10 cellular contexts compared by ENCODE assay signal in genomic region chr2:96117701-96118588, GRCh38. TPM values are rescaled to one million over a fixed set of nuclear protein-coding genes. Genes with fewer than 3 reads are reported as not detected.
DNase-seq lines count a peak whose midpoint lies in the region; ATAC-seq and TF ChIP-seq lines count a peak whose summit lies in the region.
"Had no signal": no experiment of that assay in that cellular context is flagged by ENCODE, and none has a peak within 500 bp of the region (broad histone marks: within the 10 kb centered on the region; RNA-seq: fewer than 3 reads in every experiment).

No MANE protein-coding gene starts in this region.

- H3K27me3 Mint-ChIP-seq in Calu3 (ENCODE audit: unreplicated experiment) (peaks cover 81% of the 10 kb centered on the region), naive B cell (peaks cover 11 to 61% (median 56%) of the 10 kb centered on the region in 3 donors)
- H3K27me3 Mint-ChIP-seq in activated T-helper 2 cell treated with anti-CD3 and anti-CD28 coated beads, Interferon-gamma antibody, Interleukin-2, Interleukin-4, amounts not matched to agents 10 μg/mL and 5 μg/mL and 100 μg/mL, durations not matched to agents 14 hours and 24 hours and 36 hours (ENCODE audit: low read depth) = peaks cover 42% of the 10 kb centered on the region

- CTCF ChIA-PET in Calu3 (lab: Charles Lee) = interaction anchor here (1.3 to 2.2 kb wide), 2 partner anchors 14 to 125 kb away, joined by 5 to 11 read pairs; no protein-coding TSS in a partner anchor

- H3K4me3 ChIP-seq in H7 (ENCODE audit: insufficient read depth, low read depth, low read length) = no peak overlapping the region

- no peaks in the 10 kb centered on the region for H3K9me3 Mint-ChIP-seq in Calu3 (ENCODE audit: low read depth, unreplicated experiment)
- H3K9me3 Mint-ChIP-seq in activated T-helper 2 cell treated with anti-CD3 and anti-CD28 coated beads, Interferon-gamma antibody, Interleukin-2, Interleukin-4, amounts not matched to agents 10 μg/mL and 5 μg/mL and 100 μg/mL, durations not matched to agents 14 hours and 24 hours and 36 hours = no peaks in the 10 kb centered on the region
- H3K9me3 Mint-ChIP-seq in naive B cell = no peaks in the 10 kb centered on the region

- intact Hi-C loops in Calu3 (cut with micrococcal nuclease; ENCODE audit: unreplicated experiment) = no loop called here
- intact Hi-C loops in activated T-helper 2 cell treated with anti-CD3 and anti-CD28 coated beads, Interferon-gamma antibody, Interleukin-2, Interleukin-4, amounts not matched to agents 10 μg/mL and 5 μg/mL and 100 μg/mL, durations not matched to agents 14 hours and 24 hours and 36 hours (cut with micrococcal nuclease) = loop anchor here (2.0 to 5.0 kb wide), 2 partner anchors 111 to 125 kb away; no protein-coding TSS in a partner anchor

- H3K27ac Mint-ChIP-seq in Calu3 (ENCODE audit: unreplicated experiment) (no peak overlapping the region), naive B cell (peak overlapping the region in 2 of 6 donors; percentile 56 to 95)
- no peak overlapping the region for H3K27ac Mint-ChIP-seq in activated T-helper 2 cell treated with anti-CD3 and anti-CD28 coated beads, Interferon-gamma antibody, Interleukin-2, Interleukin-4, amounts not matched to agents 10 μg/mL and 5 μg/mL and 100 μg/mL, durations not matched to agents 14 hours and 24 hours and 36 hours

- peaks cover 16% of the 10 kb centered on the region for H3K36me3 Mint-ChIP-seq in Calu3 (ENCODE audit: insufficient read depth, unreplicated experiment)
- no peaks in the 10 kb centered on the region for H3K36me3 Mint-ChIP-seq in activated T-helper 2 cell treated with anti-CD3 and anti-CD28 coated beads, Interferon-gamma antibody, Interleukin-2, Interleukin-4, amounts not matched to agents 10 μg/mL and 5 μg/mL and 100 μg/mL, durations not matched to agents 14 hours and 24 hours and 36 hours (ENCODE audit: low read depth)
- no peaks in the 10 kb centered on the region for H3K36me3 Mint-ChIP-seq in naive B cell

- no peak for ATAC-seq in naive B cell (ENCODE audit: low read depth in 2 of 2)
- no peak for ATAC-seq in HG03432 (IDR thresholded peaks at IDR 0.05; ENCODE audit: unreplicated experiment)
- no peak for ATAC-seq in GM21367 (IDR thresholded peaks at IDR 0.05; ENCODE audit: unreplicated experiment)

- BruUV-seq in Calu3 (replicated peaks; lab: Mats Ljungman, UMichigan) = no TSS peak

- TF ChIP-seq CTCF in Calu3 (IDR thresholded peaks at IDR 0.05; ENCODE audit: unreplicated experiment) = peak; percentile 30

- DNase-seq in Calu3 = peak; percentile 53
- peak; percentile 84 for DNase-seq in H7
- DNase-seq in activated T-helper 2 cell treated with anti-CD3 and anti-CD28 coated beads, Interferon-gamma antibody, Interleukin-2, Interleukin-4, amounts not matched to agents 10 μg/mL and 5 μg/mL and 100 μg/mL, durations not matched to agents 14 hours and 24 hours and 36 hours (ENCODE audit: low spot score) = no peak
- no peak for DNase-seq in naive B cell
- no peak for DNase-seq in NCI-H1048 (lab: John Stamatoyannopoulos, UW)
- no peak for DNase-seq in NK-92 (lab: John Stamatoyannopoulos, UW; ENCODE audit: unreplicated experiment)
- DNase-seq: NCI-H187 had no signal

- H3K4me1 Mint-ChIP-seq in Calu3 (ENCODE audit: low read depth, unreplicated experiment) (no peaks in the 10 kb centered on the region), naive B cell (peaks cover 30 to 32% (median 31%) of the 10 kb centered on the region in 3 donors)
- peaks cover 14% of the 10 kb centered on the region for H3K4me1 Mint-ChIP-seq in activated T-helper 2 cell treated with anti-CD3 and anti-CD28 coated beads, Interferon-gamma antibody, Interleukin-2, Interleukin-4, amounts not matched to agents 10 μg/mL and 5 μg/mL and 100 μg/mL, durations not matched to agents 14 hours and 24 hours and 36 hours (ENCODE audit: low read depth)

- peaks cover 33% of the 10 kb centered on the region for H3K27me3 ChIP-seq in H7 (ENCODE audit: control insufficient read depth, insufficient read depth, low read length)

- peak overlapping the region; percentile 43 for H3K4me3 Mint-ChIP-seq in Calu3 (ENCODE audit: low read depth, unreplicated experiment)
- H3K4me3 Mint-ChIP-seq in activated T-helper 2 cell treated with anti-CD3 and anti-CD28 coated beads, Interferon-gamma antibody, Interleukin-2, Interleukin-4, amounts not matched to agents 10 μg/mL and 5 μg/mL and 100 μg/mL, durations not matched to agents 14 hours and 24 hours and 36 hours (ENCODE audit: low read depth) = peak overlapping the region; percentile 64
- peak overlapping the region; percentile 68 to 85 (median 74) for H3K4me3 Mint-ChIP-seq in naive B cell

- no peaks in the 10 kb centered on the region for H3K36me3 ChIP-seq in H7 (replicated peaks; ENCODE audit: control insufficient read depth, insufficient read depth, low read length)

RNA-seq across cellular contexts. Expression of gene ADRA2B, which starts 1.6 kb away (rescaled TPM):
- 0.22 TPM in 1 of 2 replicates, not detected in the other for total RNA-seq in Calu3 (2022)
- total RNA-seq in H7 (2014; rRNA removed; shearing (Covaris generic)) = 1.6 and 1.9 TPM in 2 replicates
- total RNA-seq in activated T-helper 2 cell treated with anti-CD3 and anti-CD28 coated beads, Interferon-gamma antibody, Interleukin-2, Interleukin-4, amounts not matched to agents 10 μg/mL and 5 μg/mL and 100 μg/mL, durations not matched to agents 14 hours and 24 hours and 36 hours = 0.09 and 0.21 TPM in 2 replicates
- polyA plus RNA-seq in naive B cell (ENCODE audit: low read depth in 6 of 6) = under 1 TPM in 1 of 6 donors, not detected in 5; 0.15 TPM
- total RNA-seq: temporal lobe had no signal

RNA-seq across cellular contexts. Expression of gene ASTL, which starts 20.4 kb away (rescaled TPM):
- total RNA-seq in Calu3 (2022) = not detected in 2 replicates
- total RNA-seq in H7 (2014; rRNA removed; shearing (Covaris generic)) = not detected in 2 replicates
- total RNA-seq in activated T-helper 2 cell treated with anti-CD3 and anti-CD28 coated beads, Interferon-gamma antibody, Interleukin-2, Interleukin-4, amounts not matched to agents 10 μg/mL and 5 μg/mL and 100 μg/mL, durations not matched to agents 14 hours and 24 hours and 36 hours = 1.3 and 1.5 TPM in 2 replicates
- not detected for polyA plus RNA-seq in naive B cell (ENCODE audit: low read depth in 6 of 6)
- total RNA-seq: temporal lobe had no signal

RNA-seq across cellular contexts. Expression of gene DUSP2, which starts 27.3 kb away (rescaled TPM):
- total RNA-seq in Calu3 (2022) = 4.1 and 5.9 TPM in 2 replicates
- 2.0 and 3.6 TPM in 2 replicates for total RNA-seq in H7 (2014; rRNA removed; shearing (Covaris generic))
- total RNA-seq in activated T-helper 2 cell treated with anti-CD3 and anti-CD28 coated beads, Interferon-gamma antibody, Interleukin-2, Interleukin-4, amounts not matched to agents 10 μg/mL and 5 μg/mL and 100 μg/mL, durations not matched to agents 14 hours and 24 hours and 36 hours = 238 and 260 TPM in 2 replicates
- 100 to 1,000 TPM in 2 of 6 donors, 10 to 100 TPM in 4; 56.3 to 220 (median 95.9) TPM for polyA plus RNA-seq in naive B cell (ENCODE audit: low read depth in 6 of 6)

Comparison
In these comparisons a context has a peak if more than half of its experiments do, and no peak if none do; other contexts are left out.
1. DNase-seq: peak in Calu3 (single experiment) and H7 (single experiment); none in activated T-helper 2 cell treated with anti-CD3 and anti-CD28 coated beads, Interferon-gamma antibody, Interleukin-2, Interleukin-4, amounts not matched to agents 10 μg/mL and 5 μg/mL and 100 μg/mL, durations not matched to agents 14 hours and 24 hours and 36 hours (single experiment), naive B cell (single experiment), NCI-H1048 (single experiment) and NK-92 (single experiment).
2. RNA of gene DUSP2, which starts 27.3 kb away (total RNA-seq): 238 to 260 TPM in activated T-helper 2 cell treated with anti-CD3 and anti-CD28 coated beads, Interferon-gamma antibody, Interleukin-2, Interleukin-4, amounts not matched to agents 10 μg/mL and 5 μg/mL and 100 μg/mL, durations not matched to agents 14 hours and 24 hours and 36 hours; 4.1 to 5.9 TPM in Calu3 and 2.0 to 3.6 TPM in H7; every median in the first group is over 10 times any median in the second.
3. Peak in every context shown above with its lines, with median percentiles within 50 percentile points of each other: H3K4me3 Mint-ChIP-seq.